ENCODE assay signal across 8 cellular contexts in the genomic region with DNA sequence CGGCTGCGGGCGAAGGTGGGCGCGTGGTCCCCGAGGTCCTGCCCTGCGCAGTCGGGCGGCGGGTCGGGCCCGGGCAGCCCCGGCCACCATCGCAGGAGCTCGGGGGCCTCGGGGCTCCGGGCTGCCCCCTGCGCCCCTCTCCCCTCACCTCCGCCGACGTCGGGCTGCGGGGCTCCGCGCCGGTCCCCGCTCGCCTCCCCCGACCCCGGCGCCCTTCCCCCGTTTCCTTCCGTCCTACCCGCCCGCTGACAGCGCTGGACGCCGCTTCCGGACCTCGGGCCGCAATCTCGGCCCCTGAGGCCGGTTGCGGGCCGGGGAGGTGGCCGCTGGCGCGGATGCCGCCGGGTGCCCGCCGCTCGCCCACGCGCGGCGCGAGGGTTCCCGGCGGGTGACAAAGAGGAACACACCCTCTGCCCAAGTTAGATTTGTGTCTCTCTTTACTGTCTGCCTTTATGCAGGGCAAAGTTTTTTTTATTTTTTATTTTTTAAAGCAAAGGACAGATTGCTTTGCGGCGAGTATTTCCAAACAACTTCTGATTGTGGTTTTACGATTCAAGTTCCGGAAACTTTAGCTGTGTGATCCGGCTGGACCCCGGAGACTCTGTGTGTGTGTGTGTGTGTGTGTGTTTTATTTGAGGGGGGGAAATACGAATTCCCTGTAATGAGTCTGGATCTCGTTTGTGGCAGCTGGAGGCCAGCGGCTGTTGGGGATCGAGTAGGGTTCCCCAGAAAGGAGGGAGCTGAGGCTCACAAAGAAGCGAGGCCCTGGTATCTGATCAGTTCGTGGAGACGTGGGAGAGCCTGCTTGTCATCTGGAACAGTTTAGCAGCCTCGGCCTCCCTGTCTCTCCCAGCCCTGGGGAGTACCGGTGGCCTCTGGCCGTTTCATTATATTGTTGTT. TPM values are rescaled to one million over a fixed set of nuclear protein-coding genes. Genes with fewer than 3 reads are reported as not detected.
DNase-seq lines count a peak whose midpoint lies in the region; ATAC-seq, FAIRE-seq and TF ChIP-seq lines count a peak whose summit lies in the region.

No MANE protein-coding gene starts in this region.

- H3K4me3 ChIP-seq in body of pancreas: peak overlapping the region; percentile 9 to 78
- peak overlapping the region; percentile 22 to 77 (median 57) for H3K4me3 ChIP-seq in keratinocyte (ENCODE audit: control insufficient read depth in 2 of 3, extremely low read depth in 1 of 3, insufficient read depth in 2 of 3, low read depth in 1 of 3, low read length in 3 of 3)
- peak overlapping the region; percentile 79 to 91 (median 85) for H3K4me3 ChIP-seq in stomach

- dilution Hi-C loops in keratinocyte (cut with MboI; ENCODE audit: extremely low pct_ligation_motif_present, low sequenced_read_pairs): no loop called here

- TF ChIP-seq CTCF in body of pancreas (IDR thresholded peaks at IDR 0.05) (no peak), keratinocyte (optimal IDR thresholded peaks at IDR 0.05 in 1 of 3, IDR thresholded peaks at IDR 0.05 in 1 of 3, conservative IDR thresholded peaks at IDR 0.05 in 1 of 3; ENCODE audit: extremely low read depth in 1 of 3, insufficient read depth in 2 of 3, low read length in 3 of 3) (no peak), stomach (IDR thresholded peaks at IDR 0.05) (no peak)

- H3K27me3 ChIP-seq in body of pancreas (no peaks in the 10 kb centered on the region), keratinocyte (ENCODE audit: control insufficient read depth, extremely low read depth, insufficient read depth, low read length) (peaks cover 22% of the 10 kb centered on the region), stomach (peaks cover 0 to 26% (median 0%) of the 10 kb centered on the region in 3 donors)

- no peaks in the 10 kb centered on the region for H3K9me3 ChIP-seq in body of pancreas
- no peaks in the 10 kb centered on the region for H3K9me3 ChIP-seq in keratinocyte (ENCODE audit: control insufficient read depth, low read depth, low read length)
- no peaks in the 10 kb centered on the region for H3K9me3 ChIP-seq in stomach

- intact Hi-C loops in body of pancreas (cut with DNase I): loop anchor here (10.0 kb wide), 2 partner anchors 261 to 291 kb away; no protein-coding TSS in a partner anchor
- intact Hi-C loops in stomach (cut with DNase I; ENCODE audit: low total_unique reads): no loop called here

- H3K36me3 ChIP-seq in body of pancreas (replicated peaks in 1 of 2; ENCODE audit: insufficient read depth in 1 of 2, low read depth in 2 of 2) (no peaks in the 10 kb centered on the region), keratinocyte (ENCODE audit: control insufficient read depth in 2 of 2, extremely low read depth in 1 of 2, insufficient read depth in 2 of 2, low read length in 2 of 2) (no peaks in the 10 kb centered on the region), stomach (peaks cover 0 to 1% (median 0%) of the 10 kb centered on the region in 4 donors)

- FAIRE-seq in keratinocyte (lab: Jason Lieb, UNC): no peak

- ATAC-seq in body of pancreas (peak; percentile 16), GM19324 (IDR thresholded peaks at IDR 0.05; ENCODE audit: low FRiP score, unreplicated experiment) (no peak), HG02870 (IDR thresholded peaks at IDR 0.05; ENCODE audit: unreplicated experiment) (no peak)

- 0 to 1% methylated on average over 28 to 74 of the region's 76 CpGs for WGBS in body of pancreas, 2 donors
- 0 to 1% (median 1%) methylated on average over 56 to 76 of the region's 76 CpGs for WGBS in stomach, 5 donors

- no peaks in the 10 kb centered on the region for H3K9me1 ChIP-seq in keratinocyte (ENCODE audit: control insufficient read depth, extremely low read depth, insufficient read depth, low read length)

- peak in 1 of 3 donors; percentile 4 for TF ChIP-seq POLR2A in body of pancreas (IDR thresholded peaks at IDR 0.05)
- no peak for TF ChIP-seq POLR2A in stomach (IDR thresholded peaks at IDR 0.05)

- peaks cover 43% of the 10 kb centered on the region for H3K4me1 ChIP-seq in body of pancreas
- H3K4me1 ChIP-seq in keratinocyte (ENCODE audit: control insufficient read depth, extremely low read depth, insufficient read depth, low read length): peaks cover 8% of the 10 kb centered on the region
- peaks cover 26 to 49% (median 41%) of the 10 kb centered on the region in 4 donors for H3K4me1 ChIP-seq in stomach

- peak overlapping the region; percentile 75 for H2AFZ ChIP-seq in keratinocyte (ENCODE audit: control insufficient read depth, low read length)

- H3K27ac ChIP-seq in body of pancreas (peak overlapping the region; percentile 74 to 91 (median 82)), keratinocyte (ENCODE audit: control insufficient read depth, insufficient read depth, low read length) (no peak overlapping the region), stomach (peak overlapping the region; percentile 79 to 96 (median 90))

- DNase-seq in stimulated activated CD4-positive, alpha-beta T cell treated with anti-CD3 and anti-CD28 coated beads, Interleukin-15, amount 100 ng/mL, for 24 hours: peak; percentile 8
- no peak for DNase-seq in stimulated activated CD4-positive, alpha-beta T cell treated with anti-CD3 and anti-CD28 coated beads, Interleukin-4, amount 100 ng/mL, for 4 hours
- DNase-seq in KBM-7 (peak; percentile 26), body of pancreas (peak; percentile 23 to 43 (median 30)), keratinocyte (ENCODE audit: low read depth, low spot score) (no peak), stomach (no peak)

- no peak for TF ChIP-seq EP300 in stomach (IDR thresholded peaks at IDR 0.05)

- no peaks in the 10 kb centered on the region for H4K20me1 ChIP-seq in keratinocyte (ENCODE audit: control insufficient read depth, extremely low read depth, insufficient read depth, low read length)

- peak overlapping the region; percentile 63 for H3K9ac ChIP-seq in keratinocyte (ENCODE audit: control insufficient read depth, extremely low read depth, insufficient read depth, low read length)

- peaks cover 8% of the 10 kb centered on the region for H3K79me2 ChIP-seq in keratinocyte (ENCODE audit: control insufficient read depth, insufficient read depth, low read length)

- in situ Hi-C loops in KBM-7 (cut with MboI; ENCODE audit: low pct_unique_long_range_greater_than_20kb, low sequenced_read_pairs): no loop called here

- H3K4me2 ChIP-seq in keratinocyte (ENCODE audit: control insufficient read depth, extremely low read depth, insufficient read depth, low read depth, low read length): peak overlapping the region; percentile 84

RNA-seq across cellular contexts. Expression of a gene that starts 1.0 kb away (rescaled TPM):
- total RNA-seq in body of pancreas (10 to 100 TPM; 89.5 to 93.6 TPM), stomach (100 to 1,000 TPM in 3 of 5 donors, 10 to 100 TPM in 2; 58.3 to 319 (median 127) TPM)
- polyA plus RNA-seq in keratinocyte (5.7 to 23.1 TPM (median 10.3 TPM) in 3 replicates), stomach (10 to 100 TPM; 11.6 to 24.1 (median 16.0) TPM)
- 18.7 TPM for polyA plus RNA-seq in keratinocyte (2011; ENCODE audit: low read depth)
- polyA plus RNA-seq in keratinocyte (2011; cell fraction: cytosol; rRNA removed): 13.6 and 21.2 TPM in 2 replicates
- polyA plus RNA-seq in keratinocyte (2011; cell fraction: nucleus; rRNA removed): 17.6 and 22.6 TPM in 2 replicates
- polyA plus RNA-seq in keratinocyte (2012; ENCODE audit: low replicate concordance): 8.1 and 26.4 TPM in 2 replicates
- polyA minus RNA-seq in keratinocyte: 15.6 to 19.5 TPM (median 19.4 TPM) in 3 replicates
- 22.3 TPM for polyA minus RNA-seq in keratinocyte (2011; cell fraction: cytosol; rRNA and poly(A)+ RNA removed)
- 15.7 and 33.5 TPM in 2 replicates for polyA minus RNA-seq in keratinocyte (2011; cell fraction: nucleus; rRNA and poly(A)+ RNA removed)

RNA-seq across cellular contexts. Expression of a gene that starts 33.2 kb away (rescaled TPM):
- not detected for total RNA-seq in body of pancreas
- polyA plus RNA-seq in keratinocyte: not detected in 3 replicates
- polyA plus RNA-seq in keratinocyte (2011; ENCODE audit: low read depth): not detected
- not detected in 2 replicates for polyA plus RNA-seq in keratinocyte (2011; cell fraction: cytosol; rRNA removed)
- polyA plus RNA-seq in keratinocyte (2011; cell fraction: nucleus; rRNA removed): not detected in 2 replicates
- polyA plus RNA-seq in keratinocyte (2012; ENCODE audit: low replicate concordance): not detected in 2 replicates
- polyA minus RNA-seq in keratinocyte: not detected in 3 replicates
- polyA minus RNA-seq in keratinocyte (2011; cell fraction: cytosol; rRNA and poly(A)+ RNA removed): not detected
- polyA minus RNA-seq in keratinocyte (2011; cell fraction: nucleus; rRNA and poly(A)+ RNA removed): not detected in 2 replicates
- total RNA-seq in stomach: not detected
- polyA plus RNA-seq in stomach: not detected

Comparison
In these comparisons a context has a peak if more than half of its experiments do, and no peak if none do; other contexts are left out.
1. DNase-seq: peak in stimulated activated CD4-positive, alpha-beta T cell treated with anti-CD3 and anti-CD28 coated beads, Interleukin-15, amount 100 ng/mL, for 24 hours (single experiment), KBM-7 (single experiment) and body of pancreas (4 of 4); none in stimulated activated CD4-positive, alpha-beta T cell treated with anti-CD3 and anti-CD28 coated beads, Interleukin-4, amount 100 ng/mL, for 4 hours (0 of 2), keratinocyte (single experiment) and stomach (single experiment).
2. Peak in every context shown above with its lines, with median percentiles within 50 percentile points of each other: H3K4me3 ChIP-seq.